Comparison of ENCODE assay signal across 10 cellular contexts in genomic region chr7:5630670-5631069, GRCh38. TPM values are rescaled to one million over a fixed set of nuclear protein-coding genes. Genes with fewer than 3 reads are reported as not detected.
DNase-seq lines count a peak whose midpoint lies in the region; TF ChIP-seq lines count a peak whose summit lies in the region.
"Had no signal": no experiment of that assay in that cellular context is flagged by ENCODE, and none has a peak within 500 bp of the region (broad histone marks: within the 10 kb centered on the region; RNA-seq: fewer than 3 reads in every experiment).

No MANE protein-coding gene starts in this region.

- no peak overlapping the region for H3K23ac ChIP-seq in H9 (ENCODE audit: insufficient read length, low read depth, low read length)

- no peak overlapping the region for H4K5ac ChIP-seq in H9 (ENCODE audit: insufficient read length, low read depth, low read length)

- H3K27ac ChIP-seq in GM23248 (peak overlapping the region; percentile 92), endodermal cell (ENCODE audit: low read depth, low read length) (no peak overlapping the region), H9 (ENCODE audit: insufficient read length, low read depth, low read length) (no peak overlapping the region)
- H3K27ac ChIP-seq: body of pancreas, right atrium auricular region had no signal

- H3K27ac Mint-ChIP-seq in endodermal cell (peak overlapping the region; percentile 36), H9 (peak overlapping the region in 1 of 3 experiments; percentile 42; a peak in 1 of 7 replicates)

- no peaks in the 10 kb centered on the region for H3K9me2 ChIP-seq in GM23248 (ENCODE audit: insufficient read depth)

- H4K91ac ChIP-seq in H9 (ENCODE audit: insufficient read length, low read depth, low read length): no peak overlapping the region

- peaks cover 57% of the 10 kb centered on the region for H3F3A ChIP-seq in GM23248 (ENCODE audit: insufficient read depth)

- H3K4me1 Mint-ChIP-seq in endodermal cell: peaks cover 33% of the 10 kb centered on the region
- H3K4me1 Mint-ChIP-seq in H9: peaks cover 42 to 51% of the 10 kb centered on the region in 2 experiments

- H3K9me3 Mint-ChIP-seq in endodermal cell: no peaks in the 10 kb centered on the region
- H3K9me3 Mint-ChIP-seq in H9: no peaks in the 10 kb centered on the region

- in situ Hi-C loops in GM23248 (cut with MboI): no loop called here

- no peak overlapping the region for H2AK5ac ChIP-seq in H9 (ENCODE audit: insufficient read length, low read length)

- peaks cover 2% of the 10 kb centered on the region; the same call in 1 of the 2 replicates for H4K20me1 ChIP-seq in GM23248 (ENCODE audit: insufficient read depth)
- no peaks in the 10 kb centered on the region for H4K20me1 ChIP-seq in H9 (ENCODE audit: control insufficient read depth, insufficient read depth, insufficient read length)

- DNase-seq in GM23248 (peak; percentile 77), endodermal cell (no peak), cerebellar cortex (ENCODE audit: low spot score) (no peak), NCI-H2227 (lab: John Stamatoyannopoulos, UW; ENCODE audit: unreplicated experiment) (no peak), HT-29 (ENCODE audit: low spot score) (no peak), H9 (no peak)
- peak; percentile 14 to 26 for DNase-seq in activated CD8-positive, alpha-beta memory T cell treated with anti-CD3 and anti-CD28 coated beads for 1 hour (ENCODE audit: extremely low read depth in 1 of 2, low read depth in 1 of 2)
- peak; percentile 24 to 27 for DNase-seq in stimulated activated CD4-positive, alpha-beta T cell treated with anti-CD3 and anti-CD28 coated beads, Interleukin-4, amount 100 ng/mL, for 4 hours
- DNase-seq: body of pancreas had no signal

- H3K27me3 Mint-ChIP-seq in endodermal cell (ENCODE audit: insufficient read depth) (no peaks in the 10 kb centered on the region), H9 (ENCODE audit: low read depth) (peaks cover 1% of the 10 kb centered on the region)

- H2BK5ac ChIP-seq in H9 (ENCODE audit: insufficient read length, low read length): no peak overlapping the region

- no peaks in the 10 kb centered on the region for H3K79me1 ChIP-seq in H9 (ENCODE audit: insufficient read depth, low read depth, low read length, poor library complexity, severe bottlenecking)

- H3K36me3 Mint-ChIP-seq in endodermal cell (ENCODE audit: low read depth): peaks cover 25% of the 10 kb centered on the region
- peaks cover 0 to 11% (median 6%) of the 10 kb centered on the region in 3 experiments; a peak in 4 of 7 replicates for H3K36me3 Mint-ChIP-seq in H9 (ENCODE audit: insufficient read depth in 1 of 3, low read depth in 3 of 3)

- no peak overlapping the region for H3K56ac ChIP-seq in H9 (ENCODE audit: insufficient read length, low read depth, low read length)

- TF ChIP-seq CTCF in endodermal cell (conservative IDR thresholded peaks at IDR 0.05) (no peak), H9 (conservative IDR thresholded peaks at IDR 0.05) (no peak)

- H2BK120ac ChIP-seq in H9 (ENCODE audit: low read depth, low read length, poor library complexity, severe bottlenecking): no peak overlapping the region

- H2BK15ac ChIP-seq in H9 (ENCODE audit: low read depth, low read length): no peak overlapping the region

- H3K4me3 ChIP-seq in GM23248: no peak overlapping the region
- no peak overlapping the region for H3K4me3 ChIP-seq in endodermal cell (ENCODE audit: low read length)
- H3K4me3 ChIP-seq: body of pancreas, right atrium auricular region had no signal

- H3K14ac ChIP-seq in H9 (ENCODE audit: insufficient read depth, low read length): no peak overlapping the region

- no peak overlapping the region for H3K18ac ChIP-seq in H9 (ENCODE audit: insufficient read length, low read depth, low read length)

- H2BK12ac ChIP-seq in H9 (ENCODE audit: insufficient read length, low read depth, low read length): no peak overlapping the region

- no peaks in the 10 kb centered on the region for H3K23me2 ChIP-seq in H9 (ENCODE audit: insufficient read length, low read depth, low read length, poor library complexity, severe bottlenecking)

- H3K4me3 Mint-ChIP-seq in endodermal cell (no peak overlapping the region), H9 (no peak overlapping the region)

- no peaks in the 10 kb centered on the region for H3K9me3 ChIP-seq in GM23248 (ENCODE audit: low read depth)
- no peaks in the 10 kb centered on the region for H3K9me3 ChIP-seq in endodermal cell (ENCODE audit: control insufficient read depth, low read length)
- no peaks in the 10 kb centered on the region for H3K9me3 ChIP-seq in H9 (ENCODE audit: control insufficient read depth, low read depth, low read length)
- H3K9me3 ChIP-seq: body of pancreas, right atrium auricular region had no signal

- H3K4ac ChIP-seq in H9 (ENCODE audit: low read depth, low read length): no peak overlapping the region

- no peak overlapping the region for H2BK20ac ChIP-seq in H9 (ENCODE audit: low read depth, low read length, poor library complexity, severe bottlenecking)

- no peaks in the 10 kb centered on the region for H3K27me3 ChIP-seq in GM23248 (replicated peaks; ENCODE audit: insufficient read depth)
- H3K27me3 ChIP-seq in endodermal cell (ENCODE audit: control insufficient read depth, insufficient read depth, low read length, poor library complexity, severe bottlenecking): no peaks in the 10 kb centered on the region
- no peaks in the 10 kb centered on the region for H3K27me3 ChIP-seq in H9 (ENCODE audit: insufficient read depth, low read length)
- H3K27me3 ChIP-seq: body of pancreas, right atrium auricular region had no signal

- no peak overlapping the region for H3T11ph ChIP-seq in H9 (ENCODE audit: low read length)

- no peaks in the 10 kb centered on the region for H3K36me3 ChIP-seq in GM23248 (ENCODE audit: low read depth)
- peaks cover 45% of the 10 kb centered on the region for H3K36me3 ChIP-seq in endodermal cell (ENCODE audit: control insufficient read depth, insufficient read depth, low read length)

- H3K4me1 ChIP-seq in GM23248 (ENCODE audit: insufficient read depth) (peaks cover 52% of the 10 kb centered on the region), endodermal cell (ENCODE audit: control insufficient read depth, insufficient read depth, low read length) (peaks cover 20% of the 10 kb centered on the region), H9 (ENCODE audit: insufficient read depth, low read length) (peaks cover 8% of the 10 kb centered on the region)

- 35 to 36% methylated on average over 7 of the region's 7 CpGs for WGBS in GM23248 (ENCODE audit: low coverage in 1 of 2, low lambda C conversion rate in 2 of 2, missing lambda C conversion rate in 2 of 2), 2 experiments
- 76 to 90% methylated on average over 6 to 7 of the region's 7 CpGs for WGBS in endodermal cell (ENCODE audit: insufficient coverage in 1 of 2, insufficient read length in 1 of 2), 2 experiments
- no CpG with 5 or more reads among the region's 7 CpGs for WGBS in H9 (ENCODE audit: extremely low coverage, insufficient read length, low lambda C conversion rate)

- H3K9ac ChIP-seq in GM23248 (peak overlapping the region; percentile 66), endodermal cell (ENCODE audit: extremely low read depth, low read length, poor library complexity, severe bottlenecking) (no peak overlapping the region), H9 (ENCODE audit: extremely low read depth, insufficient read length, low read length) (no peak overlapping the region)

- H2AFZ ChIP-seq in GM23248 (no peak overlapping the region), H9 (ENCODE audit: low read length) (no peak overlapping the region)

- H4K8ac ChIP-seq in H9 (replicated peaks; ENCODE audit: insufficient read length, low read depth, low read length): no peak overlapping the region

- H3K4me2 ChIP-seq in GM23248 (ENCODE audit: unreplicated experiment): peak overlapping the region; percentile 55
- no peak overlapping the region for H3K4me2 ChIP-seq in H9 (ENCODE audit: insufficient read depth, insufficient read length, low read length)

- H3K79me2 ChIP-seq in GM23248 (ENCODE audit: insufficient read depth) (peaks cover 37% of the 10 kb centered on the region), H9 (ENCODE audit: insufficient read depth, low read length) (no peaks in the 10 kb centered on the region)

RNA-seq across cellular contexts. Expression of gene FSCN1, which starts 38.1 kb away (rescaled TPM):
- total RNA-seq in GM23248 (2014; rRNA removed; shearing (Covaris generic)): 410 and 423 TPM in 2 replicates
- 183 and 201 TPM in 2 replicates for polyA plus RNA-seq in GM23248 (2016; fragmentation: Nextera tagmentation; extraction: Ambion mirVana)
- total RNA-seq in endodermal cell (100 to 1,000 TPM; 691 to 720 TPM), H9 (2021) (293 and 302 TPM in 2 replicates)
- 358 TPM for polyA plus RNA-seq in endodermal cell (2013, experiment 1 of 2)
- 364 TPM for polyA plus RNA-seq in endodermal cell (2013, experiment 2 of 2)
- 2.0 and 3.8 TPM in 2 replicates for total RNA-seq in HT-29 (2014; rRNA removed; shearing (Covaris generic))

Comparison
In these comparisons a context has a peak if more than half of its experiments do, and no peak if none do; other contexts are left out.
1. DNase-seq: peak in GM23248 (single experiment), activated CD8-positive, alpha-beta memory T cell treated with anti-CD3 and anti-CD28 coated beads for 1 hour (2 of 2) and stimulated activated CD4-positive, alpha-beta T cell treated with anti-CD3 and anti-CD28 coated beads, Interleukin-4, amount 100 ng/mL, for 4 hours (2 of 2); none in endodermal cell (single experiment), cerebellar cortex (single experiment), NCI-H2227 (single experiment), HT-29 (single experiment) and H9 (single experiment).
2. RNA of gene FSCN1, which starts 38.1 kb away (total RNA-seq): 691 to 720 TPM in endodermal cell, 410 to 423 TPM in GM23248 and 293 to 302 TPM in H9; 2.0 to 3.8 TPM in HT-29; every median in the first group is over 10 times any median in the second.